ENCODE assay signal across 14 cellular contexts in genomic region chr20:34401741-34402455, GRCh38. TPM values are rescaled to one million over a fixed set of nuclear protein-coding genes. Genes with fewer than 3 reads are reported as not detected.
DNase-seq lines count a peak whose midpoint lies in the region; ATAC-seq and TF ChIP-seq lines count a peak whose summit lies in the region.
"Had no signal": no experiment of that assay in that cellular context is flagged by ENCODE, and none has a peak within 500 bp of the region (broad histone marks: within the 10 kb centered on the region; RNA-seq: fewer than 3 reads in every experiment).

No MANE protein-coding gene starts in this region.

- no peak overlapping the region for H3K9ac ChIP-seq in KMS-11

- H3K9me3 Mint-ChIP-seq in CD8-positive, alpha-beta T cell: no peaks in the 10 kb centered on the region
- H3K9me3 Mint-ChIP-seq in nephron (no peaks in the 10 kb centered on the region), Calu3 (ENCODE audit: low read depth, unreplicated experiment) (no peaks in the 10 kb centered on the region)

- H3K27me3 ChIP-seq in CD8-positive, alpha-beta T cell (ENCODE audit: insufficient read depth, low read length): no peaks in the 10 kb centered on the region
- H3K27me3 ChIP-seq in KMS-11 (ENCODE audit: insufficient read depth, low read depth) (no peaks in the 10 kb centered on the region), brain microvascular endothelial cell (replicated peaks) (no peaks in the 10 kb centered on the region)
- H3K27me3 ChIP-seq: SJCRH30 had no signal

- H3K9me3 ChIP-seq in CD8-positive, alpha-beta T cell (ENCODE audit: low read length): no peaks in the 10 kb centered on the region
- H3K9me3 ChIP-seq: SJCRH30, thoracic aorta had no signal

- H3K36me3 ChIP-seq in CD8-positive, alpha-beta T cell (ENCODE audit: insufficient read depth, low read length): peaks cover 4% of the 10 kb centered on the region
- H3K36me3 ChIP-seq in KMS-11 (ENCODE audit: insufficient read depth): no peaks in the 10 kb centered on the region; the same call in 1 of the 2 replicates
- peaks cover 16% of the 10 kb centered on the region for H3K36me3 ChIP-seq in brain microvascular endothelial cell (replicated peaks)
- H3K36me3 ChIP-seq: thoracic aorta had no signal

- CTCF ChIA-PET in CD8-positive, alpha-beta T cell (lab: Charles Lee): interaction anchor here (1.5 kb wide), 1 partner anchor 89 kb away, joined by 5 read pairs; no protein-coding TSS in a partner anchor
- CTCF ChIA-PET in Calu3 (lab: Charles Lee): interaction anchor here (1.3 to 2.3 kb wide), 2 partner anchors 11 to 88 kb away, joined by 4 to 10 read pairs; no protein-coding TSS in a partner anchor

- no peak for DNase-seq in CD8-positive, alpha-beta T cell
- DNase-seq in brain microvascular endothelial cell (no peak), GM13977 (ENCODE audit: low spot score) (no peak), CD1c-positive myeloid dendritic cell (ENCODE audit: extremely low spot score) (no peak), Calu3 (no peak)
- DNase-seq: midbrain, NCI-H1417, NCI-H526, SJCRH30 had no signal

- intact Hi-C loops in CD8-positive, alpha-beta T cell (cut with DNase I, micrococcal nuclease): no loop called here
- intact Hi-C loops in Calu3 (cut with micrococcal nuclease; ENCODE audit: unreplicated experiment): no loop called here

- H3K27me3 Mint-ChIP-seq in CD8-positive, alpha-beta T cell (ENCODE audit: low read depth): no peaks in the 10 kb centered on the region
- H3K27me3 Mint-ChIP-seq in nephron (ENCODE audit: low read depth) (no peaks in the 10 kb centered on the region), Calu3 (ENCODE audit: unreplicated experiment) (no peaks in the 10 kb centered on the region)

- no peak overlapping the region for H3K4me3 Mint-ChIP-seq in CD8-positive, alpha-beta T cell
- no peak overlapping the region for H3K4me3 Mint-ChIP-seq in nephron
- H3K4me3 Mint-ChIP-seq in Calu3 (ENCODE audit: low read depth, unreplicated experiment): no peak overlapping the region

- no peak overlapping the region for H3K4me3 ChIP-seq in CD8-positive, alpha-beta T cell (ENCODE audit: low read depth, low read length)
- H3K4me3 ChIP-seq in KMS-11 (IDR thresholded peaks at IDR 0.05; ENCODE audit: insufficient read depth, low read depth, low read length) (no peak overlapping the region), brain microvascular endothelial cell (ENCODE audit: low read depth, low read length) (no peak overlapping the region)
- H3K4me3 ChIP-seq: SJCRH30, thoracic aorta had no signal

- H3K4me1 ChIP-seq in CD8-positive, alpha-beta T cell (ENCODE audit: insufficient read depth, low read length): peaks cover 27% of the 10 kb centered on the region
- H3K4me1 ChIP-seq in KMS-11 (ENCODE audit: low read depth, poor library complexity, severe bottlenecking): peaks cover 86% of the 10 kb centered on the region

- peaks cover 76% of the 10 kb centered on the region for H3K79me2 ChIP-seq in KMS-11 (ENCODE audit: insufficient read depth, low read depth)

- H3K27ac ChIP-seq in CD8-positive, alpha-beta T cell (ENCODE audit: low read depth, low read length): no peak overlapping the region
- H3K27ac ChIP-seq in KMS-11: peak overlapping the region; percentile 75; the same call in 1 of the 2 replicates
- H3K27ac ChIP-seq in brain microvascular endothelial cell: peak overlapping the region; percentile 68
- H3K27ac ChIP-seq: SJCRH30, thoracic aorta had no signal

- in situ Hi-C loops in brain microvascular endothelial cell (cut with HindIII; ENCODE audit: low pct_ligation_motif_present, low sequenced_read_pairs) (no loop called here), GM13977 (cut with MboI; ENCODE audit: low pct_unique_long_range_greater_than_20kb, low sequenced_read_pairs, unreplicated experiment) (no loop called here)

- no TSS peak for BruUV-seq in Calu3 (replicated peaks; lab: Mats Ljungman, UMichigan)

- peak overlapping the region; percentile 39 for H3K27ac Mint-ChIP-seq in CD8-positive, alpha-beta T cell
- peak overlapping the region; percentile 33 to 84 (median 46) for H3K27ac Mint-ChIP-seq in nephron
- H3K27ac Mint-ChIP-seq in Calu3 (ENCODE audit: unreplicated experiment): no peak overlapping the region

- ATAC-seq in CD8-positive, alpha-beta T cell: no peak
- no peak for ATAC-seq in HG02870 (IDR thresholded peaks at IDR 0.05; ENCODE audit: unreplicated experiment)
- ATAC-seq: esophagus mucosa had no signal

- H3K4me2 ChIP-seq in KMS-11: peak overlapping the region; percentile 51

- POLR2A ChIA-PET in CD8-positive, alpha-beta T cell (lab: Charles Lee): interaction anchor here (0.6 kb wide), 1 partner anchor 380 kb away, joined by 5 read pairs; no protein-coding TSS in a partner anchor

- H2AFZ ChIP-seq in KMS-11 (ENCODE audit: low read depth): no peak overlapping the region

- peaks cover 39% of the 10 kb centered on the region for H3K36me3 Mint-ChIP-seq in CD8-positive, alpha-beta T cell
- peaks cover 31% of the 10 kb centered on the region for H3K36me3 Mint-ChIP-seq in nephron (ENCODE audit: low read depth)
- H3K36me3 Mint-ChIP-seq in Calu3 (ENCODE audit: insufficient read depth, unreplicated experiment): peaks cover 48% of the 10 kb centered on the region

- H4K20me1 ChIP-seq in KMS-11 (ENCODE audit: insufficient read depth): no peaks in the 10 kb centered on the region

- no peak for TF ChIP-seq CTCF in CD8-positive, alpha-beta T cell (IDR thresholded peaks at IDR 0.05)
- TF ChIP-seq CTCF in KMS-11 (conservative IDR thresholded peaks at IDR 0.05; ENCODE audit: low read depth, low read length) (no peak), brain microvascular endothelial cell (IDR thresholded peaks at IDR 0.05; ENCODE audit: low read depth, low read length, missing control alignments) (no peak), nephron (IDR thresholded peaks at IDR 0.05; ENCODE audit: unreplicated experiment in 3 of 3) (no peak), GM13977 (IDR thresholded peaks at IDR 0.05; ENCODE audit: extremely low read depth, insufficient read depth, missing control alignments) (no peak), Calu3 (IDR thresholded peaks at IDR 0.05; ENCODE audit: unreplicated experiment) (no peak)

- peaks cover 57% of the 10 kb centered on the region for H3K4me1 Mint-ChIP-seq in CD8-positive, alpha-beta T cell (ENCODE audit: low read depth)
- H3K4me1 Mint-ChIP-seq in nephron (peaks cover 33% of the 10 kb centered on the region), Calu3 (ENCODE audit: low read depth, unreplicated experiment) (peaks cover 56% of the 10 kb centered on the region)

RNA-seq across cellular contexts. Expression of gene ITCH, which starts 38.8 kb away (rescaled TPM):
- total RNA-seq in CD8-positive, alpha-beta T cell: 10 to 100 TPM; 50.4 to 55.2 TPM
- 90.1 and 91.6 TPM in 2 replicates for total RNA-seq in Calu3 (2022)
